ENCODE assay signal across 16 cellular contexts in genomic region chr10:58701398-58702135, GRCh38.
DNase-seq lines count a peak whose midpoint lies in the region; ATAC-seq, FAIRE-seq and TF ChIP-seq lines count a peak whose summit lies in the region.
"Had no signal": no experiment of that assay in that cellular context is flagged by ENCODE, and none has a peak within 500 bp of the region (broad histone marks: within the 10 kb centered on the region; RNA-seq: fewer than 3 reads in every experiment).

No MANE protein-coding gene starts in this region.

- no peaks in the 10 kb centered on the region for H4K20me1 ChIP-seq in HepG2 (ENCODE audit: insufficient read depth, low read length)

- no peak overlapping the region for H3K27ac Mint-ChIP-seq in endodermal cell
- H3K27ac Mint-ChIP-seq in activated CD8-positive, alpha-beta memory T cell treated with anti-CD3 and anti-CD28 coated beads, Interleukin-2, amount 10 ng/mL, durations not matched to agents 7 days and 5 days = no peak overlapping the region
- H3K27ac Mint-ChIP-seq: progenitor cell of endocrine pancreas had no signal

- H3K27me3 Mint-ChIP-seq in endodermal cell (ENCODE audit: insufficient read depth) = no peaks in the 10 kb centered on the region
- no peaks in the 10 kb centered on the region for H3K27me3 Mint-ChIP-seq in activated CD8-positive, alpha-beta memory T cell treated with anti-CD3 and anti-CD28 coated beads, Interleukin-2, amount 10 ng/mL, durations not matched to agents 7 days and 5 days
- H3K27me3 Mint-ChIP-seq: progenitor cell of endocrine pancreas had no signal

- intact Hi-C loops in HepG2 (cut with micrococcal nuclease; ENCODE audit: unreplicated experiment) = no loop called here

- no peak overlapping the region for H3K9ac ChIP-seq in HepG2 (ENCODE audit: insufficient read depth, low read depth, low read length)
- H3K9ac ChIP-seq in endodermal cell (ENCODE audit: extremely low read depth, low read length, poor library complexity, severe bottlenecking) = no peak overlapping the region

- H3K4me1 Mint-ChIP-seq in endodermal cell = peaks cover 7% of the 10 kb centered on the region
- H3K4me1 Mint-ChIP-seq in activated CD8-positive, alpha-beta memory T cell treated with anti-CD3 and anti-CD28 coated beads, Interleukin-2, amount 10 ng/mL, durations not matched to agents 7 days and 5 days = no peaks in the 10 kb centered on the region

- TF ChIP-seq EP300 in HepG2 (IDR thresholded peaks at IDR 0.05; ENCODE audit: low read depth in 2 of 2, low read length in 2 of 2) (no peak), HepG2 (CRISPR knock-in tag; IDR thresholded peaks at IDR 0.05; ENCODE audit: borderline replicate concordance) (no peak)

- CTCF ChIA-PET in HepG2 (lab: Yijun Ruan, JAX; ENCODE audit: low intra/inter-chr PET ratio, low total read pairs) = no interaction called here
- CTCF ChIA-PET in activated CD8-positive, alpha-beta memory T cell treated with anti-CD3 and anti-CD28 coated beads, Interleukin-2, amount 10 ng/mL, durations not matched to agents 7 days and 5 days (lab: Charles Lee) = no interaction called here

- H3K9me3 Mint-ChIP-seq in endodermal cell = no peaks in the 10 kb centered on the region
- no peaks in the 10 kb centered on the region for H3K9me3 Mint-ChIP-seq in activated CD8-positive, alpha-beta memory T cell treated with anti-CD3 and anti-CD28 coated beads, Interleukin-2, amount 10 ng/mL, durations not matched to agents 7 days and 5 days (ENCODE audit: low read depth)

- FAIRE-seq in HepG2 (lab: Jason Lieb, UNC) = no peak
- peak; percentile 65 for FAIRE-seq in urothelium cell line (lab: Jason Lieb, UNC)
- FAIRE-seq: GM18507 had no signal

- ATAC-seq in HepG2 = no peak
- ATAC-seq in activated CD8-positive, alpha-beta memory T cell treated with anti-CD3 and anti-CD28 coated beads, Interleukin-2, amount 10 ng/mL, durations not matched to agents 7 days and 5 days = no peak
- ATAC-seq: lower lobe of right lung had no signal

- no peak for TF ChIP-seq CTCF in choroid plexus epithelial cell (conservative IDR thresholded peaks at IDR 0.05; ENCODE audit: low read depth, low read length)
- no peak for TF ChIP-seq CTCF in HepG2 (CRISPR knock-in tag; IDR thresholded peaks at IDR 0.05)
- no peak for TF ChIP-seq CTCF in endodermal cell (conservative IDR thresholded peaks at IDR 0.05)

- no peak for TF ChIP-seq RAD21 in HepG2 (CRISPR knock-in tag; IDR thresholded peaks at IDR 0.05)

- peak; percentile 71 for DNase-seq in LHCN-M2 (ENCODE audit: low read depth)
- peak; percentile 88 for DNase-seq in choroid plexus epithelial cell (ENCODE audit: low read depth)
- no peak for DNase-seq in HepG2 (ENCODE audit: low spot score)
- no peak for DNase-seq in urothelium cell line (ENCODE audit: low spot score)
- DNase-seq in activated T-cell treated with anti-CD3 and anti-CD28 coated beads for 4 hours = no peak
- no peak for DNase-seq in endodermal cell
- DNase-seq in activated CD8-positive, alpha-beta memory T cell treated with anti-CD3 and anti-CD28 coated beads, Interleukin-2, amount 10 ng/mL, durations not matched to agents 7 days and 5 days = no peak
- DNase-seq in Kasumi-1 (lab: John Stamatoyannopoulos, UW) = no peak
- DNase-seq: activated CD8-positive, alpha-beta memory T cell treated with anti-CD3 and anti-CD28 coated beads for 24 hours; amygdala; DMS53; lower lobe of right lung; NCI-H187; T-helper 2 cell had no signal

- no peak overlapping the region for H3K4me3 ChIP-seq in choroid plexus epithelial cell (ENCODE audit: low read depth, low read length)
- H3K4me3 ChIP-seq in HepG2 (replicated peaks in 1 of 3; ENCODE audit: insufficient read depth in 1 of 3, low read depth in 2 of 3, low read length in 3 of 3) = no peak overlapping the region
- H3K4me3 ChIP-seq in endodermal cell (ENCODE audit: low read length) = no peak overlapping the region
- H3K4me3 ChIP-seq: lower lobe of right lung had no signal

- no peaks in the 10 kb centered on the region for H3K4me1 ChIP-seq in HepG2 (ENCODE audit: insufficient read depth, low read length)
- H3K4me1 ChIP-seq in endodermal cell (ENCODE audit: control insufficient read depth, insufficient read depth, low read length) = no peaks in the 10 kb centered on the region
- H3K4me1 ChIP-seq: lower lobe of right lung had no signal

- no peak overlapping the region for H3K4me3 Mint-ChIP-seq in endodermal cell
- H3K4me3 Mint-ChIP-seq in activated CD8-positive, alpha-beta memory T cell treated with anti-CD3 and anti-CD28 coated beads, Interleukin-2, amount 10 ng/mL, durations not matched to agents 7 days and 5 days = no peak overlapping the region

- in situ Hi-C loops in HepG2 (cut with HindIII; ENCODE audit: extremely low pct_ligation_motif_present, low pct_unique_long_range_greater_than_20kb) = no loop called here

- H3K36me3 ChIP-seq in HepG2 (replicated peaks in 1 of 2; ENCODE audit: control insufficient read depth in 1 of 2, insufficient read depth in 2 of 2, low read length in 2 of 2) (no peaks in the 10 kb centered on the region), endodermal cell (ENCODE audit: control insufficient read depth, insufficient read depth, low read length) (no peaks in the 10 kb centered on the region)
- H3K36me3 ChIP-seq: lower lobe of right lung had no signal

- H3K27ac ChIP-seq in HepG2 (ENCODE audit: extremely low read length, insufficient read depth, low read length) = no peak overlapping the region
- no peak overlapping the region for H3K27ac ChIP-seq in endodermal cell (ENCODE audit: low read depth, low read length)
- H3K27ac ChIP-seq: lower lobe of right lung had no signal

- no peak overlapping the region for H3K4me2 ChIP-seq in HepG2 (ENCODE audit: low read depth, low read length)

- 80% methylated on average over 7 of the region's 7 CpGs for WGBS in HepG2 (ENCODE audit: low lambda C conversion rate)
- 84 to 100% methylated on average over 2 to 7 of the region's 7 CpGs for WGBS in endodermal cell (ENCODE audit: insufficient coverage in 1 of 2, insufficient read length in 1 of 2), 2 experiments

- no peaks in the 10 kb centered on the region for H3K9me3 ChIP-seq in HepG2 (ENCODE audit: low read length)
- H3K9me3 ChIP-seq in endodermal cell (ENCODE audit: control insufficient read depth, low read length) = no peaks in the 10 kb centered on the region
- H3K9me3 ChIP-seq: lower lobe of right lung had no signal

- H3K79me2 ChIP-seq in HepG2 (ENCODE audit: insufficient read depth, low read length) = no peaks in the 10 kb centered on the region

- H2AFZ ChIP-seq in HepG2 (ENCODE audit: low read length) = no peak overlapping the region

- no TSS peak for BruUV-seq in HepG2 (replicated peaks; lab: Mats Ljungman, UMichigan)

- POLR2A ChIA-PET in HepG2 (lab: Yijun Ruan, JAX) = no interaction called here

- no peaks in the 10 kb centered on the region for H3K36me3 Mint-ChIP-seq in endodermal cell (ENCODE audit: low read depth)
- no peaks in the 10 kb centered on the region for H3K36me3 Mint-ChIP-seq in activated CD8-positive, alpha-beta memory T cell treated with anti-CD3 and anti-CD28 coated beads, Interleukin-2, amount 10 ng/mL, durations not matched to agents 7 days and 5 days

- no peak for TF ChIP-seq POLR2A in HepG2 (IDR thresholded peaks at IDR 0.05; ENCODE audit: insufficient read depth in 1 of 2, low read depth in 2 of 2, low read length in 2 of 2)

- no peaks in the 10 kb centered on the region for H3K27me3 ChIP-seq in HepG2 (ENCODE audit: control insufficient read depth in 1 of 2, insufficient read depth in 2 of 2, low read length in 2 of 2)
- H3K27me3 ChIP-seq in endodermal cell (ENCODE audit: control insufficient read depth, insufficient read depth, low read length, poor library complexity, severe bottlenecking) = no peaks in the 10 kb centered on the region

TF ChIP-seq in HepG2, 621 proteins besides CTCF, POLR2A, EP300 and RAD21:
- TF ChIP-seq SPEN (CRISPR knock-in tag; IDR thresholded peaks at IDR 0.05; ENCODE audit: low read depth) = no peak
- 0 out of 2 replicates have a peak, but pooled peaks have one; percentile 6 for TF ChIP-seq CEBPB (IDR thresholded peaks at IDR 0.05; ENCODE audit: borderline replicate concordance, low read depth, low read length)

Comparison
In these comparisons a context has a peak if more than half of its experiments do, and no peak if none do; other contexts are left out.
1. DNase-seq: peak in LHCN-M2 (single experiment) and choroid plexus epithelial cell (single experiment); none in HepG2 (single experiment), urothelium cell line (single experiment), activated T-cell treated with anti-CD3 and anti-CD28 coated beads for 4 hours (single experiment), endodermal cell (single experiment), activated CD8-positive, alpha-beta memory T cell treated with anti-CD3 and anti-CD28 coated beads, Interleukin-2, amount 10 ng/mL, durations not matched to agents 7 days and 5 days (single experiment) and Kasumi-1 (0 of 2).